ENCODE assay signal across 8 cellular contexts in the genomic region with DNA sequence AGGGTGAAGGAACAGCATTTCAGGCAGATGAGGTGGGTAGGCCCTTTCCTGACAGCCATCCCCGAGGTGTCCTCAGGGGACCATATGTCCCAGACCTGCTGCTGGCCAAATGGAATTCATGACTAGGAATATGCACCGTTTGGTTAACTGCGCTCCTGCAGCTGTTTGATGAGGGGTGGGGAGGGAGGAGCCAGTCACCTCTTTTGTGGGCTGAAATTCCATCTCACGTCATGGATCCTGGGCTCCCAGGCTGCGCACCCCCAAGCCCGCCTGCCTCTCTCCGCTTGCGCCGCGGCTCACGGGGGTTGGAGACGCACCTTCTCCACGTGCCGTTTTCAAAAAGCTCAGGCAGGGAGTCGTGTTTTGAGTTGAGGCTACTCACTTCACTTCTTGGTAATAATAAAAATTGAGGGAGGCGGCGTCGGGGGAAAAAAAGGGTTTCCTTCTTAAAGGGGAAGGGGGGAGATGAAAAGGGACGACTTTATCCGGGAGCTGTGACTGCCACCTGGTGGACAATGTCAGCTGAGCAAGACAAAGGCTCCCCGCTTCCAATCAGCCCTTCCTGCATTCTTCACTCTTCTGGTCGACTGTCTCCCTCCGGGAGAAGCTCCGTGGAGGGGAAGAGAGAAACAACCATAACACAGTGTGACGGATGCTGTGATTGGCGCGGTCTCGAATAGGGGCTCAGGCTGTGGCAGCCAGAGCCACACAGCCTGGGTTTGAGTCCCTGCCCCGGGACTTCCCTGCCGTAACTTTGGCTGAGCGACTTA. TPM values are rescaled to one million over a fixed set of nuclear protein-coding genes. Genes with fewer than 3 reads are reported as not detected.
DNase-seq lines count a peak whose midpoint lies in the region; ATAC-seq, FAIRE-seq and TF ChIP-seq lines count a peak whose summit lies in the region.

No MANE protein-coding gene starts in this region.

- peaks cover 0 to 18% of the 10 kb centered on the region in 2 donors for H3K4me1 ChIP-seq in right atrium auricular region
- H3K4me1 ChIP-seq in prostate gland (replicated peaks), result no peaks in the 10 kb centered on the region
- H3K4me1 ChIP-seq in upper lobe of left lung, result peaks cover 9 to 15% (median 14%) of the 10 kb centered on the region in 4 donors

- H3K4me3 ChIP-seq in right atrium auricular region, result peak overlapping the region; percentile 32 to 48
- H3K4me3 ChIP-seq in prostate gland, result peak overlapping the region; percentile 26 to 42
- H3K4me3 ChIP-seq in upper lobe of left lung, result peak overlapping the region in 3 of 4 donors; percentile 38 to 54 (median 52)

- TF ChIP-seq POLR2A in H54 (IDR thresholded peaks at IDR 0.05; ENCODE audit: low read depth, low read length), result no peak
- no peak for TF ChIP-seq POLR2A in prostate gland (IDR thresholded peaks at IDR 0.05)
- TF ChIP-seq POLR2A in upper lobe of left lung (IDR thresholded peaks at IDR 0.05), result no peak

- no peaks in the 10 kb centered on the region for H3K36me3 Mint-ChIP-seq in T-helper 1 cell treated with Interleukin-12 subunit alpha and Interleukin-12 subunit beta and Interleukin-4 antibody, amounts not matched to agents 30 μg/mL and 1 μg/mL, for 36 hours (ENCODE audit: low read depth)

- TF ChIP-seq CTCF in right atrium auricular region (IDR thresholded peaks at IDR 0.05) (peak; percentile 85 to 93), prostate gland (IDR thresholded peaks at IDR 0.05) (peak; percentile 79 to 95 (median 94)), upper lobe of left lung (IDR thresholded peaks at IDR 0.05) (peak; percentile 87 to 94 (median 92))

- H3K9me3 ChIP-seq in right atrium auricular region (no peaks in the 10 kb centered on the region), prostate gland (no peaks in the 10 kb centered on the region), upper lobe of left lung (no peaks in the 10 kb centered on the region)

- ATAC-seq in upper lobe of left lung (ENCODE audit: low FRiP score in 2 of 2), result peak; percentile 91 to 95

- H3K27ac ChIP-seq in angular gyrus (ENCODE audit: low read depth, low read length) (peak overlapping the region; percentile 56), right atrium auricular region (peak overlapping the region; percentile 61 to 73), prostate gland (peak overlapping the region in 1 of 2 donors; percentile 43), upper lobe of left lung (peak overlapping the region in 3 of 4 donors; percentile 3 to 58 (median 53))

- peaks cover 30% of the 10 kb centered on the region for H3K27me3 Mint-ChIP-seq in T-helper 1 cell treated with Interleukin-12 subunit alpha and Interleukin-12 subunit beta and Interleukin-4 antibody, amounts not matched to agents 30 μg/mL and 1 μg/mL, for 36 hours (ENCODE audit: low read depth)

- H3K9me3 Mint-ChIP-seq in T-helper 1 cell treated with Interleukin-12 subunit alpha and Interleukin-12 subunit beta and Interleukin-4 antibody, amounts not matched to agents 30 μg/mL and 1 μg/mL, for 36 hours, result no peaks in the 10 kb centered on the region

- H3K4me3 Mint-ChIP-seq in T-helper 1 cell treated with Interleukin-12 subunit alpha and Interleukin-12 subunit beta and Interleukin-4 antibody, amounts not matched to agents 30 μg/mL and 1 μg/mL, for 36 hours, result peak overlapping the region; percentile 78

- no peak for TF ChIP-seq EP300 in upper lobe of left lung (IDR thresholded peaks at IDR 0.05)

- H3K36me3 ChIP-seq in right atrium auricular region, result no peaks in the 10 kb centered on the region
- no peaks in the 10 kb centered on the region for H3K36me3 ChIP-seq in prostate gland
- no peaks in the 10 kb centered on the region for H3K36me3 ChIP-seq in upper lobe of left lung

- intact Hi-C loops in prostate gland (cut with DNase I), result loop anchor here (1.0 to 5.0 kb wide), 3 partner anchors 84 to 354 kb away; partner anchors contain the start of gene CPEB4

- FAIRE-seq in H54 (lab: Jason Lieb, UNC), result no peak

- DNase-seq in DMS 273 treated with DMSO at 0.1 percent for 48 hours (lab: John Stamatoyannopoulos, UW) (peak; percentile 23), H54 (ENCODE audit: insufficient read length, low spot score) (peak; percentile 91), NCI-H1092 (lab: John Stamatoyannopoulos, UW) (peak; percentile 49), right atrium auricular region (ENCODE audit: low spot score) (peak; percentile 92), prostate gland (ENCODE audit: low spot score) (peak; percentile 85), upper lobe of left lung (peak; percentile 82 to 88)

- H3K27ac Mint-ChIP-seq in T-helper 1 cell treated with Interleukin-12 subunit alpha and Interleukin-12 subunit beta and Interleukin-4 antibody, amounts not matched to agents 30 μg/mL and 1 μg/mL, for 36 hours, result no peak overlapping the region

- no peaks in the 10 kb centered on the region for H3K27me3 ChIP-seq in right atrium auricular region
- H3K27me3 ChIP-seq in prostate gland (replicated peaks; ENCODE audit: insufficient read depth), result no peaks in the 10 kb centered on the region
- H3K27me3 ChIP-seq in upper lobe of left lung, result no peaks in the 10 kb centered on the region

- 2% methylated on average over 31 of the region's 31 CpGs for WGBS in prostate gland
- 3 to 4% methylated on average over 10 to 31 of the region's 31 CpGs for WGBS in upper lobe of left lung, 2 donors

- peaks cover 9% of the 10 kb centered on the region for H3K4me1 Mint-ChIP-seq in T-helper 1 cell treated with Interleukin-12 subunit alpha and Interleukin-12 subunit beta and Interleukin-4 antibody, amounts not matched to agents 30 μg/mL and 1 μg/mL, for 36 hours (ENCODE audit: low read depth)

RNA-seq across cellular contexts. Expression of gene C5orf47, which starts 15.9 kb away (rescaled TPM):
- total RNA-seq in right atrium auricular region (under 1 TPM in 1 of 2 donors, not detected in 1; 0.12 TPM), prostate gland (1 to 10 TPM in 1 of 2 donors, not detected in 1; 8.7 TPM), upper lobe of left lung (not detected)

Comparison
In these comparisons a context has a peak if more than half of its experiments do, and no peak if none do; other contexts are left out.
1. DNase-seq: peak in every context shown above with its lines; median percentile 92 in right atrium auricular region; 91 in H54; 85 in prostate gland; 85 in upper lobe of left lung; 49 in NCI-H1092; 23 in DMS 273 treated with DMSO at 0.1 percent for 48 hours.